Comparison of ENCODE assay signal across 8 cellular contexts in genomic region chr9:96686638-96687335, GRCh38. TPM values are rescaled to one million over a fixed set of nuclear protein-coding genes. Genes with fewer than 3 reads are reported as not detected.
A peak's percentile ranks its signal among the peaks of the same experiment; 100 is the strongest.
DNase-seq lines count a peak whose midpoint lies in the region; ATAC-seq and TF ChIP-seq lines count a peak whose summit lies in the region.

No MANE protein-coding gene starts in this region.

- CTCF ChIA-PET in RWPE1 (lab: Yijun Ruan, JAX), result interaction anchor here (0.6 to 0.9 kb wide), 4 partner anchors 42 to 213 kb away, joined by 3 to 4 read pairs (median 3); no protein-coding TSS in a partner anchor

- H3K4me1 Mint-ChIP-seq in glutamatergic neuron (ENCODE audit: low read depth, unreplicated experiment), result no peaks in the 10 kb centered on the region
- peaks cover 6% of the 10 kb centered on the region for H3K4me1 Mint-ChIP-seq in stimulated activated naive CD8-positive, alpha-beta T cell treated with anti-CD3 and anti-CD28 coated beads, Interleukin-15, amount 100 ng/mL, for 72 hours

- POLR2A ChIA-PET in RWPE1 (lab: Yijun Ruan, JAX; ENCODE audit: low non-redundant PET), result no interaction called here

- peak overlapping the region; percentile 89 for H3K4me3 Mint-ChIP-seq in glutamatergic neuron (ENCODE audit: unreplicated experiment)
- H3K4me3 Mint-ChIP-seq in stimulated activated naive CD8-positive, alpha-beta T cell treated with anti-CD3 and anti-CD28 coated beads, Interleukin-15, amount 100 ng/mL, for 72 hours, result peak overlapping the region; percentile 86 to 88

- TF ChIP-seq CTCF in GM12864 (IDR thresholded peaks at IDR 0.05; ENCODE audit: low read depth, low read length, missing control alignments) (peak; percentile 30), RWPE1 (conservative IDR thresholded peaks at IDR 0.05; ENCODE audit: low read depth) (peak; percentile 72), glutamatergic neuron (IDR thresholded peaks at IDR 0.05; ENCODE audit: partially characterized antibody, unreplicated experiment) (peak; percentile 73)

- H3K9me3 Mint-ChIP-seq in activated naive CD4-positive, alpha-beta T cell treated with anti-CD3 and anti-CD28 coated beads, Interleukin-2, amount 50 U/mL, for 72 hours, result peaks cover 0 to 17% of the 10 kb centered on the region in 2 donors
- H3K9me3 Mint-ChIP-seq in glutamatergic neuron (ENCODE audit: unreplicated experiment), result no peaks in the 10 kb centered on the region
- H3K9me3 Mint-ChIP-seq in stimulated activated naive CD8-positive, alpha-beta T cell treated with anti-CD3 and anti-CD28 coated beads, Interleukin-15, amount 100 ng/mL, for 72 hours, result peaks cover 2 to 24% of the 10 kb centered on the region in 2 donors

- peak overlapping the region in 1 of 2 donors; percentile 54 for H3K27ac Mint-ChIP-seq in activated naive CD4-positive, alpha-beta T cell treated with anti-CD3 and anti-CD28 coated beads, Interleukin-2, amount 50 U/mL, for 72 hours
- H3K27ac Mint-ChIP-seq in glutamatergic neuron (ENCODE audit: unreplicated experiment), result peak overlapping the region; percentile 23
- peak overlapping the region; percentile 56 to 59 for H3K27ac Mint-ChIP-seq in stimulated activated naive CD8-positive, alpha-beta T cell treated with anti-CD3 and anti-CD28 coated beads, Interleukin-15, amount 100 ng/mL, for 72 hours

- H3K4me3 ChIP-seq in GM12864 (ENCODE audit: low read depth, low read length), result peak overlapping the region; percentile 31

- H3K36me3 Mint-ChIP-seq in activated naive CD4-positive, alpha-beta T cell treated with anti-CD3 and anti-CD28 coated beads, Interleukin-2, amount 50 U/mL, for 72 hours, result peaks cover 9 to 12% of the 10 kb centered on the region in 2 donors
- no peaks in the 10 kb centered on the region for H3K36me3 Mint-ChIP-seq in glutamatergic neuron (ENCODE audit: unreplicated experiment)

- ATAC-seq in activated naive CD4-positive, alpha-beta T cell treated with anti-CD3 and anti-CD28 coated beads, Interleukin-2, amount 50 U/mL, for 72 hours, result peak; percentile 97 to 98
- peak; percentile 99 for ATAC-seq in stimulated activated naive CD8-positive, alpha-beta T cell treated with anti-CD3 and anti-CD28 coated beads, Interleukin-15, amount 100 ng/mL, for 72 hours
- no peak for ATAC-seq in GM18511 (IDR thresholded peaks at IDR 0.05; ENCODE audit: unreplicated experiment)
- no peak for ATAC-seq in HG02938 (IDR thresholded peaks at IDR 0.05; ENCODE audit: unreplicated experiment)

- no peak for DNase-seq in GM12864 (ENCODE audit: low read depth)
- DNase-seq in RWPE1 (ENCODE audit: low spot score), result peak; percentile 91
- peak; percentile 60 to 83 for DNase-seq in activated naive CD4-positive, alpha-beta T cell treated with anti-CD3 and anti-CD28 coated beads, Interleukin-2, amount 50 U/mL, for 72 hours (ENCODE audit: low spot score in 2 of 2)
- DNase-seq in glutamatergic neuron, result peak; percentile 86
- DNase-seq in non-pigmented ciliary epithelial cell (ENCODE audit: low read depth), result peak; percentile 34
- peak; percentile 86 to 93 for DNase-seq in stimulated activated naive CD8-positive, alpha-beta T cell treated with anti-CD3 and anti-CD28 coated beads, Interleukin-15, amount 100 ng/mL, for 72 hours

- H3K27me3 Mint-ChIP-seq in glutamatergic neuron (ENCODE audit: unreplicated experiment), result peaks cover 1% of the 10 kb centered on the region
- H3K27me3 Mint-ChIP-seq in stimulated activated naive CD8-positive, alpha-beta T cell treated with anti-CD3 and anti-CD28 coated beads, Interleukin-15, amount 100 ng/mL, for 72 hours, result peaks cover 8% of the 10 kb centered on the region

- H3K27ac ChIP-seq in RWPE1, result peak overlapping the region; percentile 65

RNA-seq across cellular contexts. Expression of gene PRXL2C, which starts 31.7 kb away (rescaled TPM):
- 1 to 10 TPM; 5.6 to 7.8 TPM for total RNA-seq in activated naive CD4-positive, alpha-beta T cell treated with anti-CD3 and anti-CD28 coated beads, Interleukin-2, amount 50 U/mL, for 72 hours
- 4.1 TPM for total RNA-seq in glutamatergic neuron (ENCODE audit: unreplicated experiment)

Comparison
In these comparisons a context has a peak if more than half of its experiments do, and no peak if none do; other contexts are left out.
1. ATAC-seq: peak in activated naive CD4-positive, alpha-beta T cell treated with anti-CD3 and anti-CD28 coated beads, Interleukin-2, amount 50 U/mL, for 72 hours (2 of 2) and stimulated activated naive CD8-positive, alpha-beta T cell treated with anti-CD3 and anti-CD28 coated beads, Interleukin-15, amount 100 ng/mL, for 72 hours (single experiment); none in GM18511 (single experiment) and HG02938 (single experiment).
2. Peak in every context shown above with its lines, with median percentiles within 50 percentile points of each other: CTCF ChIP-seq.